15 cellular contexts compared by ENCODE assay signal in the genomic region with DNA sequence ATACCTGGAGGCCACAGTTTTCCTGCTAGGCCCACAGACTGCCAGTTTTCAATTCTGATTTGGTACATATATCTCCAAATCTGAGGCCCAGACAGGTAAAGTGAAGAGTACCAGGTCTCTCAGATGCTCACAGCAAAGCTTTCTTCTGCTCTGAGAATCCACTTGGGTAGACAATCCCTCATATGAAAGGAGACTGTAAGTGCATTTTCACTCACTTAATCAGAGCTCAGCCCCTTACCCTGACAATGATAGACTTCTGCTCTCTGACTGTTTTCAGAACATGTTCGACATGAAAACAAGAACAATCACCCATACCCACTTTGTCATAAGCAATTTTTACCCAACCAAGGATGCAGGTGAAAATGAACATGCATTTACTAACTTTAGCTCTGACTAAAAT. TPM values are rescaled to one million over a fixed set of nuclear protein-coding genes. Genes with fewer than 3 reads are reported as not detected.
A peak's percentile ranks its signal among the peaks of the same experiment; 100 is the strongest.
DNase-seq lines count a peak whose midpoint lies in the region; ATAC-seq and TF ChIP-seq lines count a peak whose summit lies in the region.
"Had no signal": no experiment of that assay in that cellular context is flagged by ENCODE, and none has a peak within 500 bp of the region (broad histone marks: within the 10 kb centered on the region; RNA-seq: fewer than 3 reads in every experiment).

No MANE protein-coding gene starts in this region.

- H3K4me1 ChIP-seq in OCI-LY7 (ENCODE audit: insufficient read depth, low read length, poor library complexity, severe bottlenecking) (peaks cover 89% of the 10 kb centered on the region), stomach (peaks cover 15 to 46% (median 29%) of the 10 kb centered on the region in 4 donors)
- H3K4me1 ChIP-seq: parathyroid adenoma had no signal

- H3K9me3 ChIP-seq in OCI-LY7 (ENCODE audit: low read length): no peaks in the 10 kb centered on the region
- H3K9me3 ChIP-seq in stomach: no peaks in the 10 kb centered on the region

- CTCF ChIA-PET in activated naive CD4-positive, alpha-beta T cell treated with anti-CD3 and anti-CD28 coated beads, Interleukin-2, amount 10 ng/mL, durations not matched to agents 7 days and 5 days (lab: Charles Lee): interaction anchor here (0.7 to 1.9 kb wide), 10 partner anchors 11 to 358 kb away, joined by 3 to 8 read pairs (median 4); no protein-coding TSS in a partner anchor
- CTCF ChIA-PET in OCI-LY7 (lab: Charles Lee; ENCODE audit: unreplicated experiment): interaction anchor here (1.9 kb wide), 1 partner anchor 16 kb away, joined by 5 read pairs; no protein-coding TSS in a partner anchor

- DNase-seq in activated naive CD4-positive, alpha-beta T cell treated with anti-CD3 and anti-CD28 coated beads, Interleukin-2, amount 10 ng/mL, durations not matched to agents 7 days and 5 days: no peak
- DNase-seq in activated naive CD4-positive, alpha-beta T cell treated with Interleukin-2 at 50 U/mL for 16 hours: no peak
- DNase-seq in OCI-LY7 (ENCODE audit: low spot score) (no peak), stomach (no peak), H4 (ENCODE audit: low spot score) (no peak), RKO (ENCODE audit: low spot score) (no peak)
- DNase-seq in central memory CD8-positive, alpha-beta T cell (ENCODE audit: low spot score in 2 of 2): no peak
- DNase-seq: activated B cell treated with CpG ODN at 0.5 μM for 24 hours, DMS 273 treated with DMSO at 0.1 percent for 48 hours, NCI-H2029 treated with DMSO at 0.1 percent for 48 hours, NCI-H526 treated with DMSO at 0.1 percent for 48 hours had no signal

- peak overlapping the region; percentile 81 for H3K4me2 ChIP-seq in OCI-LY7 (ENCODE audit: low read length)
- H3K4me2 ChIP-seq: hepatocyte had no signal

- H3K36me3 Mint-ChIP-seq in activated naive CD4-positive, alpha-beta T cell treated with anti-CD3 and anti-CD28 coated beads, Interleukin-2, amount 10 ng/mL, durations not matched to agents 7 days and 5 days: peaks cover 45% of the 10 kb centered on the region
- peaks cover 18% of the 10 kb centered on the region for H3K36me3 Mint-ChIP-seq in central memory CD8-positive, alpha-beta T cell (ENCODE audit: insufficient read depth)

- no peaks in the 10 kb centered on the region for H3K9me2 ChIP-seq in OCI-LY7 (ENCODE audit: insufficient read depth, low read length)

- no peaks in the 10 kb centered on the region for H4K20me1 ChIP-seq in OCI-LY7 (ENCODE audit: insufficient read depth, low read length)

- POLR2A ChIA-PET in OCI-LY7 (lab: Charles Lee): interaction anchor here (0.6 to 7.3 kb wide), 9 partner anchors 7 to 252 kb away, joined by 3 to 69 read pairs (median 11); a partner anchor contains a TSS

- H3K4me3 ChIP-seq in OCI-LY7 (ENCODE audit: low read depth, low read length, poor library complexity, severe bottlenecking) (peak overlapping the region; percentile 63), stomach (no peak overlapping the region)
- H3K4me3 ChIP-seq: hepatocyte had no signal

- no peaks in the 10 kb centered on the region for H3K36me3 ChIP-seq in OCI-LY7 (ENCODE audit: insufficient read depth, low read length)
- H3K36me3 ChIP-seq in stomach: no peaks in the 10 kb centered on the region

- TF ChIP-seq POLR2A in stomach (IDR thresholded peaks at IDR 0.05): no peak

- H3K27me3 ChIP-seq in stomach: no peaks in the 10 kb centered on the region
- H3K27me3 ChIP-seq: hepatocyte had no signal

- peak overlapping the region; percentile 97 for H3K27ac Mint-ChIP-seq in activated naive CD4-positive, alpha-beta T cell treated with anti-CD3 and anti-CD28 coated beads, Interleukin-2, amount 10 ng/mL, durations not matched to agents 7 days and 5 days
- H3K27ac Mint-ChIP-seq in central memory CD8-positive, alpha-beta T cell (ENCODE audit: low read depth): peak overlapping the region; percentile 100
- H3K27ac Mint-ChIP-seq: activated B cell treated with CpG ODN at 0.5 μM for 24 hours had no signal

- WGBS in stomach, 5 donors: 77 to 90% (median 87%) methylated on average over 1 of the region's 1 CpG

- TF ChIP-seq EP300 in stomach (IDR thresholded peaks at IDR 0.05): no peak

- H3K4me1 Mint-ChIP-seq in activated naive CD4-positive, alpha-beta T cell treated with anti-CD3 and anti-CD28 coated beads, Interleukin-2, amount 10 ng/mL, durations not matched to agents 7 days and 5 days: peaks cover 77% of the 10 kb centered on the region
- H3K4me1 Mint-ChIP-seq in central memory CD8-positive, alpha-beta T cell: peaks cover 71% of the 10 kb centered on the region

- H3K27me3 Mint-ChIP-seq in activated naive CD4-positive, alpha-beta T cell treated with anti-CD3 and anti-CD28 coated beads, Interleukin-2, amount 10 ng/mL, durations not matched to agents 7 days and 5 days: no peaks in the 10 kb centered on the region
- H3K27me3 Mint-ChIP-seq in central memory CD8-positive, alpha-beta T cell: no peaks in the 10 kb centered on the region
- H3K27me3 Mint-ChIP-seq: activated B cell treated with CpG ODN at 0.5 μM for 24 hours had no signal

- H3K9me3 Mint-ChIP-seq in activated naive CD4-positive, alpha-beta T cell treated with anti-CD3 and anti-CD28 coated beads, Interleukin-2, amount 10 ng/mL, durations not matched to agents 7 days and 5 days: no peaks in the 10 kb centered on the region
- no peaks in the 10 kb centered on the region for H3K9me3 Mint-ChIP-seq in central memory CD8-positive, alpha-beta T cell
- H3K9me3 Mint-ChIP-seq: activated B cell treated with CpG ODN at 0.5 μM for 24 hours had no signal

- peaks cover 80% of the 10 kb centered on the region; the same call in 1 of the 2 replicates for H3K79me2 ChIP-seq in OCI-LY7 (ENCODE audit: insufficient read depth, low read depth, low read length)
- H3K79me2 ChIP-seq: parathyroid adenoma had no signal

- intact Hi-C loops in OCI-LY7 (cut with micrococcal nuclease; ENCODE audit: unreplicated experiment) (no loop called here), stomach (cut with DNase I; ENCODE audit: low total_unique reads) (no loop called here)

- BruUV-seq in OCI-LY7 (replicated peaks; lab: Mats Ljungman, UMichigan): no TSS peak

- ATAC-seq in central memory CD8-positive, alpha-beta T cell (replicated peaks; ENCODE audit: extremely low read depth, poor library complexity, severe bottlenecking): no peak
- no peak for ATAC-seq in GM19328 (IDR thresholded peaks at IDR 0.05; ENCODE audit: unreplicated experiment)

- no peak for TF ChIP-seq CTCF in OCI-LY7 (conservative IDR thresholded peaks at IDR 0.05; ENCODE audit: low read length)
- no peak for TF ChIP-seq CTCF in stomach (IDR thresholded peaks at IDR 0.05)

- H3K4me3 Mint-ChIP-seq in activated naive CD4-positive, alpha-beta T cell treated with anti-CD3 and anti-CD28 coated beads, Interleukin-2, amount 10 ng/mL, durations not matched to agents 7 days and 5 days: peak overlapping the region; percentile 56
- peak overlapping the region; percentile 89 for H3K4me3 Mint-ChIP-seq in central memory CD8-positive, alpha-beta T cell
- H3K4me3 Mint-ChIP-seq: activated B cell treated with CpG ODN at 0.5 μM for 24 hours had no signal

- H3K27ac ChIP-seq in OCI-LY7 (ENCODE audit: low read depth, low read length, poor library complexity, severe bottlenecking) (peak overlapping the region; percentile 88), stomach (peak overlapping the region in 4 of 5 donors; percentile 65 to 86 (median 80))
- H3K27ac ChIP-seq: hepatocyte, parathyroid adenoma had no signal

- H2AFZ ChIP-seq in OCI-LY7 (ENCODE audit: low read length): no peak overlapping the region
- H2AFZ ChIP-seq: hepatocyte, parathyroid adenoma had no signal

RNA-seq across cellular contexts. Expression of a gene that starts 7.1 kb away (rescaled TPM):
- total RNA-seq in OCI-LY7 (2014; rRNA removed; shearing (Covaris generic)): 3.6 and 4.6 TPM in 2 replicates
- total RNA-seq in OCI-LY7 (2022) (9.3 and 9.9 TPM in 2 replicates), stomach (10 to 100 TPM in 4 of 5 donors, 1 to 10 TPM in 1; 8.9 to 19.8 (median 14.9) TPM)
- 1 to 10 TPM in 1 of 3 donors, under 1 TPM in 2; 0.40 to 1.1 (median 0.92) TPM for polyA plus RNA-seq in stomach
- total RNA-seq in H4 (2014; rRNA removed; shearing (Covaris generic)): 0.53 and 0.62 TPM in 2 replicates
- total RNA-seq: RPMI7951 had no signal
